Comparison of ENCODE assay signal across 8 cellular contexts in the genomic region with DNA sequence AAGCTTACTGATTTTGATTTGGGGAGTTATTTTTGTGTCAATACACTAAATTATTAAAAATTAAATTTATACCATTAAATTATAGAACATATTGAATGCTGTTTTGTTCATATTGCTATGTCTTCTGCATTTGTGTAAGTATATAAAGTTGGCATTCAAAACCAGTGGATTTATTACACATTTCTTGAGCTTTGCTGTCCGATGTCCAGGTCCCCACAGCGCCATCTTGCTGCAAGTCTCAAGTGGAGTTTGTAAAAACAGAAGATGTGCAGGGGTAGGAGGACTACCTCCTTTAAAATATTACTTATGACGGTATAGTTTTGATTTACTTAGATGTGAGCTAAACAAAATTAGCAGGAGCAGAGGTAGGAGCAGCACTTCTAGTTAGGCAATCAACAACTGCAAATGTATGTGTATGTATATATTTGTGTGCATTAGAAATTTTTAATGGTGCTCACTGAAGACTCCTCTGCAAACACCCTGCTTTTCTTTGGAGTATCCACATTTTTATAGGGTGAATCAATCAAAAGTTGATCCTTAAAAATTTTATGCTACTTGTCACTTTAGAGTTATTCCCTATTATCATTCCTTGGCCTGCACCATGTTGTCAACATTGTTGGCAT.
DNase-seq lines count a peak whose midpoint lies in the region; ATAC-seq and TF ChIP-seq lines count a peak whose summit lies in the region.

No MANE protein-coding gene starts in this region.

- TF ChIP-seq CTCF in DOHH2 (IDR thresholded peaks at IDR 0.05; ENCODE audit: low read depth, low read length, poor library complexity, severe bottlenecking): peak; percentile 77
- peak; percentile 75 for TF ChIP-seq CTCF in fibroblast of mammary gland (conservative IDR thresholded peaks at IDR 0.05; ENCODE audit: control insufficient read depth, insufficient read depth, low read depth, low read length)

- H3K9me3 ChIP-seq in DOHH2 (ENCODE audit: control insufficient read depth, insufficient read depth, low read length): no peaks in the 10 kb centered on the region

- H3K4me2 ChIP-seq in DOHH2 (ENCODE audit: low read length): no peak overlapping the region

- no peaks in the 10 kb centered on the region for H4K20me1 ChIP-seq in DOHH2 (ENCODE audit: control insufficient read depth, insufficient read depth, low read depth, low read length)

- H3K4me1 ChIP-seq in DOHH2 (ENCODE audit: control insufficient read depth, low read length): peaks cover 47% of the 10 kb centered on the region

- H3K36me3 ChIP-seq in DOHH2 (ENCODE audit: control insufficient read depth, low read length): no peaks in the 10 kb centered on the region

- no peak for ATAC-seq in GM19467 (IDR thresholded peaks at IDR 0.05; ENCODE audit: unreplicated experiment)

- no peaks in the 10 kb centered on the region for H3K9me2 ChIP-seq in DOHH2 (replicated peaks; ENCODE audit: control insufficient read depth, low read length)

- no peak overlapping the region for H3K4me3 ChIP-seq in DOHH2 (ENCODE audit: low read length)
- H3K4me3 ChIP-seq in fibroblast of mammary gland (ENCODE audit: control insufficient read depth, low read depth, low read length): no peak overlapping the region

- no peak overlapping the region for H3K27ac ChIP-seq in DOHH2 (ENCODE audit: low read depth, low read length)

- DNase-seq in LoVo (ENCODE audit: low spot score) (peak; percentile 14), fibroblast of mammary gland (ENCODE audit: low read depth) (peak; percentile 64), non-pigmented ciliary epithelial cell (ENCODE audit: low read depth) (peak; percentile 32), NCI-H187 (lab: John Stamatoyannopoulos, UW) (no peak), NCI-H1694 treated with DMSO at 0.1 percent for 48 hours (lab: John Stamatoyannopoulos, UW) (no peak)
- DNase-seq in activated CD8-positive, alpha-beta memory T cell treated with anti-CD3 and anti-CD28 coated beads, Interleukin-2, amount 50 U/mL, for 1 hour (ENCODE audit: extremely low read depth): peak; percentile 10

- H3K79me2 ChIP-seq in DOHH2 (ENCODE audit: control insufficient read depth, low read length): peaks cover 10% of the 10 kb centered on the region

- H3K27me3 ChIP-seq in DOHH2 (ENCODE audit: control insufficient read depth, low read length): no peaks in the 10 kb centered on the region

- H3F3A ChIP-seq in DOHH2 (ENCODE audit: control insufficient read depth, insufficient read depth): no peaks in the 10 kb centered on the region

Comparison
In these comparisons a context has a peak if more than half of its experiments do, and no peak if none do; other contexts are left out.
1. DNase-seq: peak in LoVo (single experiment), activated CD8-positive, alpha-beta memory T cell treated with anti-CD3 and anti-CD28 coated beads, Interleukin-2, amount 50 U/mL, for 1 hour (single experiment), fibroblast of mammary gland (single experiment) and non-pigmented ciliary epithelial cell (single experiment); none in NCI-H187 (0 of 2) and NCI-H1694 treated with DMSO at 0.1 percent for 48 hours (single experiment).